Comparison of ENCODE assay signal across 8 cellular contexts in the genomic region with DNA sequence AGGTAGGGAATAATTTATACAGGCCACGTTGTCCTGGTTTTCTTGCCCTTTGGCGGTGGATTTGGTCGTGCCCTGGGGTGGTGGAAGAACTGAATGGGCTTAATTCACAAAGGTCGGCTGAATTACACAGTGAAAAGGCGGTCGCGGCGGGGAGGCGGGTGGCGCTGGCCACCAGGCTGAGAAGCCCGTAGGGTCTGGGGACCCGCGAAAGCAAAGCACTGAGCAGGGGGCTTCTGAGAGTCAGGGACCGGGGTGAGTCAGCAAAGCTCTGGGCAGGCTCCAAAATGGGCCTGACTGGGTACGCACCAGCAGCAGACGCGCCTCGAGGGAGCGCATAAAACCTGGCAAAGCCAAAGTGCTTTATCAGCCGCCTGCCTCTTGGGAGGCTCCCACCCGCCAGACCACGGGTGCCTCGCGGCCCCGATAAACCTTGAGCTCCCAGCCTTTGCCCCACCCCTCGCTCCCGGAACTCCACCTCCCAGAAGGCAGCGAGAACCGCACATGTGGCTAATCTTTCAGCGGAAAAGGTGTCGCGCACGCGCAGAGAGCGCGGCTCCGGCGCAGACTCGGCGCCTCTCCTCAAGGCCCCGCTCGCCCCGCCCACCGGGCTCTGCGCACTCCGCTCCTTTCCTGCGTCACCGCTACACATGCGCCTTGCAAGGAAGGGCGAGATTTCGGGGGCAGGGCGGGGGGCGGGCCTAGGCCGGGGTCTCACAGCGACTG.
A peak's percentile ranks its signal among the peaks of the same experiment; 100 is the strongest.
DNase-seq lines count a peak whose midpoint lies in the region; ATAC-seq and TF ChIP-seq lines count a peak whose summit lies in the region.

No MANE protein-coding gene starts in this region.

- TF ChIP-seq CTCF in AG09319 (IDR thresholded peaks at IDR 0.05; ENCODE audit: low read depth, low read length): no peak

- peak; percentile 91 for ATAC-seq in GM19035 (IDR thresholded peaks at IDR 0.05; ENCODE audit: unreplicated experiment)
- ATAC-seq in HG03342 (IDR thresholded peaks at IDR 0.05; ENCODE audit: unreplicated experiment): peak; percentile 90
- peak; percentile 92 to 93 for ATAC-seq in activated CD4-positive, CD25-positive, alpha-beta regulatory T cell treated with anti-CD3 and anti-CD28 coated beads, Interleukin-2, amount 50 U/mL, for 24 hours

- DNase-seq in AG09319 (ENCODE audit: extremely low read depth, low read depth) (peak; percentile 98), NCI-H345 treated with DMSO at 0.1 percent for 48 hours (lab: John Stamatoyannopoulos, UW; ENCODE audit: unreplicated experiment) (peak; percentile 99), cerebellar cortex (ENCODE audit: low spot score) (peak; percentile 99), islet precursor cell (peak; percentile 100)
- DNase-seq in stimulated activated CD4-positive, alpha-beta T cell treated with anti-CD3 and anti-CD28 coated beads, Interleukin-12 subunit alpha, Interleukin-12 subunit beta, amount 100 ng/mL, for 4 hours: peak; percentile 99

Comparison
In these comparisons a context has a peak if more than half of its experiments do, and no peak if none do; other contexts are left out.
1. Peak in every context shown above with its lines: DNase-seq and ATAC-seq.